ENCODE assay signal across 1 cellular context in genomic region chr10:80518143-80518806, GRCh38.
TF ChIP-seq lines count a peak whose summit lies in the region.

No MANE protein-coding gene starts in this region.

TF ChIP-seq in GM23338, 12 proteins besides CTCF, POLR2A, EP300 and RAD21 (continued from another document):
- TF ChIP-seq, protein P1, sequence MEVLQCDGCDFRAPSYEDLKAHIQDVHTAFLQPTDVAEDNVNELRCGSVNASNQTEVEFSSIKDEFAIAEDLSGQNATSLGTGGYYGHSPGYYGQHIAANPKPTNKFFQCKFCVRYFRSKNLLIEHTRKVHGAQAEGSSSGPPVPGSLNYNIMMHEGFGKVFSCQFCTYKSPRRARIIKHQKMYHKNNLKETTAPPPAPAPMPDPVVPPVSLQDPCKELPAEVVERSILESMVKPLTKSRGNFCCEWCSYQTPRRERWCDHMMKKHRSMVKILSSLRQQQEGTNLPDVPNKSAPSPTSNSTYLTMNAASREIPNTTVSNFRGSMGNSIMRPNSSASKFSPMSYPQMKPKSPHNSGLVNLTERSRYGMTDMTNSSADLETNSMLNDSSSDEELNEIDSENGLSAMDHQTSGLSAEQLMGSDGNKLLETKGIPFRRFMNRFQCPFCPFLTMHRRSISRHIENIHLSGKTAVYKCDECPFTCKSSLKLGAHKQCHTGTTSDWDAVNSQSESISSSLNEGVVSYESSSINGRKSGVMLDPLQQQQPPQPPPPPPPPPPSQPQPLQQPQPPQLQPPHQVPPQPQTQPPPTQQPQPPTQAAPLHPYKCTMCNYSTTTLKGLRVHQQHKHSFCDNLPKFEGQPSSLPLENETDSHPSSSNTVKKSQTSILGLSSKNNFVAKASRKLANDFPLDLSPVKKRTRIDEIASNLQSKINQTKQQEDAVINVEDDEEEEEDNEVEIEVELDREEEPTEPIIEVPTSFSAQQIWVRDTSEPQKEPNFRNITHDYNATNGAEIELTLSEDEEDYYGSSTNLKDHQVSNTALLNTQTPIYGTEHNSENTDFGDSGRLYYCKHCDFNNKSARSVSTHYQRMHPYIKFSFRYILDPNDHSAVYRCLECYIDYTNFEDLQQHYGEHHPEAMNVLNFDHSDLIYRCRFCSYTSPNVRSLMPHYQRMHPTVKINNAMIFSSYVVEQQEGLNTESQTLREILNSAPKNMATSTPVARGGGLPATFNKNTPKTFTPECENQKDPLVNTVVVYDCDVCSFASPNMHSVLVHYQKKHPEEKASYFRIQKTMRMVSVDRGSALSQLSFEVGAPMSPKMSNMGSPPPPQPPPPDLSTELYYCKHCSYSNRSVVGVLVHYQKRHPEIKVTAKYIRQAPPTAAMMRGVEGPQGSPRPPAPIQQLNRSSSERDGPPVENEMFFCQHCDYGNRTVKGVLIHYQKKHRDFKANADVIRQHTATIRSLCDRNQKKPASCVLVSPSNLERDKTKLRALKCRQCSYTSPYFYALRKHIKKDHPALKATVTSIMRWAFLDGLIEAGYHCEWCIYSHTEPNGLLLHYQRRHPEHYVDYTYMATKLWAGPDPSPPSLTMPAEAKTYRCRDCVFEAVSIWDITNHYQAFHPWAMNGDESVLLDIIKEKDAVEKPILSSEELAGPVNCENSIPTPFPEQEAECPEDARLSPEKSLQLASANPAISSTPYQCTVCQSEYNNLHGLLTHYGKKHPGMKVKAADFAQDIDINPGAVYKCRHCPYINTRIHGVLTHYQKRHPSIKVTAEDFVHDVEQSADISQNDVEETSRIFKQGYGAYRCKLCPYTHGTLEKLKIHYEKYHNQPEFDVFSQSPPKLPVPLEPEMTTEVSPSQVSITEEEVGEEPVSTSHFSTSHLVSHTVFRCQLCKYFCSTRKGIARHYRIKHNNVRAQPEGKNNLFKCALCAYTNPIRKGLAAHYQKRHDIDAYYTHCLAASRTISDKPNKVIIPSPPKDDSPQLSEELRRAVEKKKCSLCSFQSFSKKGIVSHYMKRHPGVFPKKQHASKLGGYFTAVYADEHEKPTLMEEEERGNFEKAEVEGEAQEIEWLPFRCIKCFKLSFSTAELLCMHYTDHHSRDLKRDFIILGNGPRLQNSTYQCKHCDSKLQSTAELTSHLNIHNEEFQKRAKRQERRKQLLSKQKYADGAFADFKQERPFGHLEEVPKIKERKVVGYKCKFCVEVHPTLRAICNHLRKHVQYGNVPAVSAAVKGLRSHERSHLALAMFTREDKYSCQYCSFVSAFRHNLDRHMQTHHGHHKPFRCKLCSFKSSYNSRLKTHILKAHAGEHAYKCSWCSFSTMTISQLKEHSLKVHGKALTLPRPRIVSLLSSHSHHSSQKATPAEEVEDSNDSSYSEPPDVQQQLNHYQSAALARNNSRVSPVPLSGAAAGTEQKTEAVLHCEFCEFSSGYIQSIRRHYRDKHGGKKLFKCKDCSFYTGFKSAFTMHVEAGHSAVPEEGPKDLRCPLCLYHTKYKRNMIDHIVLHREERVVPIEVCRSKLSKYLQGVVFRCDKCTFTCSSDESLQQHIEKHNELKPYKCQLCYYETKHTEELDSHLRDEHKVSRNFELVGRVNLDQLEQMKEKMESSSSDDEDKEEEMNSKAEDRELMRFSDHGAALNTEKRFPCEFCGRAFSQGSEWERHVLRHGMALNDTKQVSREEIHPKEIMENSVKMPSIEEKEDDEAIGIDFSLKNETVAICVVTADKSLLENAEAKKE (CRISPR knock-in tag; IDR thresholded peaks at IDR 0.05), result no peak
